Comparison of ENCODE assay signal across 9 cellular contexts in the genomic region with DNA sequence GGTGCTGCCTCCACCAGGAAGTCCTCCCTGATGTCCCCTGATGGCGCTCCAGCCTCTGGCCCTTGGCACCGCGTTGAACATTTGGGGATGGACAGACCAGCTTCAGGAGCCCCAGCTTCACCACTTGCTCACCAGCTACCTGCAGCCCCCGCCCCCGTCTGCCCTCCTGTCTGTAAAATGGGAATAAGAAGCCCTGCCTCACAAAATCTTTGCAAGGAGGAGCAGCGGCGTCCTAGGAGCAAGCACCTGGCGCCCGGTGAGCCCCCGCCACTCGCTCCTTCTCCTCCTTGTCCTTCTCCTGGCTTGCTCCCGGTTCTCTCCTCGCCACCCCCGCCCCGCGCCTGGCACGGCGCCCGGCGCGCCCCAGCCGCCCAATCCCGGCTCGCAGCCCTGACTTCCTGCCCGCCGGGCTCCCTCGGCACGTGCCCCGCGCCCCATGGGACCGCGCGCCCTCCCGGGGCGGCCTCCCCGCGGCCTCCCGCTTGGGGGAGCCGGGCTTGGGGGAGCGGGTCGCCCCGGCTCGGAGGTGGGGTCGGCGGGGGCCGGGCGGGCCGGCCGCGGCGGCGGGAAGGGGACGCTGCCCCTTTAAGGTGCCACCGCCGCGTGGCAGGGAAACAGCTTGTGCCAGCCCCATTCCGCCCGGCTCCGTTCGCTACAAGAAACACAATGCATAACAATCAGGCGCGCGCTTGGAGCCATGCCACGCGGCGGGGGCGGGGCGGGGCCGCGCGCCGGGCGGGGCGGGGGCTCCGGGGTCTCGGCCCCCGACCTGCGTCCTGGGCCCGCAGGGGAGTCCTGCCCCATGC. TPM values are rescaled to one million over a fixed set of nuclear protein-coding genes. Genes with fewer than 3 reads are reported as not detected.
A peak's percentile ranks its signal among the peaks of the same experiment; 100 is the strongest.
DNase-seq lines count a peak whose midpoint lies in the region; ATAC-seq and TF ChIP-seq lines count a peak whose summit lies in the region.
"Had no signal": no experiment of that assay in that cellular context is flagged by ENCODE, and none has a peak within 500 bp of the region (broad histone marks: within the 10 kb centered on the region; RNA-seq: fewer than 3 reads in every experiment).

No MANE protein-coding gene starts in this region.

- POLR2A ChIA-PET in HCT116 (lab: Charles Lee), result interaction anchor here (0.5 kb wide), 1 partner anchor 34 kb away, joined by 3 read pairs; no protein-coding TSS in a partner anchor

- H3K4me1 ChIP-seq in HCT116 (ENCODE audit: control insufficient read depth in 1 of 2, insufficient read depth in 2 of 2, low read length in 2 of 2) (peaks cover 16 to 21% of the 10 kb centered on the region in 2 experiments; a peak in 3 of 4 replicates), thoracic aorta (ENCODE audit: control insufficient read depth in 1 of 2, low read depth in 2 of 2) (peaks cover 0 to 19% of the 10 kb centered on the region in 2 donors)

- DNase-seq in AG09309 (ENCODE audit: low read depth) (no peak), HCT116 (ENCODE audit: low read depth, low spot score) (no peak), NCI-H748 treated with DMSO at 0.1 percent for 48 hours (lab: John Stamatoyannopoulos, UW) (peak; percentile 39), epithelial cell of esophagus (ENCODE audit: low read depth) (peak; percentile 74), naive B cell (peak; percentile 62), thoracic aorta (ENCODE audit: low spot score) (no peak), GM20000 (ENCODE audit: low spot score) (no peak)
- DNase-seq in activated CD8-positive, alpha-beta memory T cell treated with anti-CD3 and anti-CD28 coated beads, Interleukin-2, amount 50 U/mL, for 48 hours, result peak; percentile 74

- no peaks in the 10 kb centered on the region for H3K9me2 ChIP-seq in HCT116 (ENCODE audit: insufficient read depth)

- H3K27ac Mint-ChIP-seq in naive B cell, result peak overlapping the region in 4 of 6 donors; percentile 15 to 53 (median 34)

- H3K36me3 ChIP-seq in HCT116 (ENCODE audit: control insufficient read depth in 1 of 2, insufficient read depth in 2 of 2, low read length in 2 of 2) (no peaks in the 10 kb centered on the region), thoracic aorta (no peaks in the 10 kb centered on the region)

- H3K4me3 Mint-ChIP-seq in naive B cell, result peak overlapping the region; percentile 86 to 94 (median 89)

- H3K27ac ChIP-seq in HCT116 (ENCODE audit: low read depth, low read length), result peak overlapping the region; percentile 44; the same call in 1 of the 2 replicates
- no peak overlapping the region for H3K27ac ChIP-seq in thoracic aorta

- H3K27me3 Mint-ChIP-seq in naive B cell, result peaks cover 10 to 38% (median 26%) of the 10 kb centered on the region in 3 donors

- no peaks in the 10 kb centered on the region for H4K20me1 ChIP-seq in HCT116 (ENCODE audit: insufficient read depth)

- H3K27me3 ChIP-seq in HCT116 (ENCODE audit: insufficient read depth, low read length) (no peaks in the 10 kb centered on the region), thoracic aorta (replicated peaks; ENCODE audit: insufficient read depth) (no peaks in the 10 kb centered on the region)

- peak; percentile 66 for ATAC-seq in HCT116
- peak; percentile 62 to 67 for ATAC-seq in naive B cell (ENCODE audit: low read depth in 2 of 2)
- no peak for ATAC-seq in thoracic aorta (ENCODE audit: insufficient number of reproducible peaks, low FRiP score, low read depth)

- no peak for TF ChIP-seq RAD21 in HCT116 (IDR thresholded peaks at IDR 0.05; ENCODE audit: low read depth)

- BruUV-seq in HCT116 (replicated peaks; lab: Mats Ljungman, UMichigan), result no TSS peak

- CTCF ChIA-PET in HCT116 (lab: Charles Lee), result interaction anchor here (0.7 to 5.4 kb wide), 3 partner anchors 15 to 83 kb away, joined by 3 to 58 read pairs (median 3); a partner anchor contains a TSS

- H3K4me2 ChIP-seq in HCT116 (ENCODE audit: low read length), result peak overlapping the region; percentile 95

- RAD21 ChIA-PET in HCT116 (lab: Charles Lee; ENCODE audit: low non-redundant PET in 1 of 2, low total read pairs in 2 of 2, uncharacterized antibody in 2 of 2, unreplicated experiment in 2 of 2), result interaction anchor here in 1 of 2 experiments (1.2 kb wide), 1 partner anchor 17 kb away, joined by 4 read pairs; no protein-coding TSS in a partner anchor

- H3K4me3 ChIP-seq in AG09309 (ENCODE audit: control insufficient read depth, low read depth, low read length) (peak overlapping the region; percentile 52), HCT116 (replicated peaks in 1 of 2; ENCODE audit: low read depth in 1 of 2, low read length in 2 of 2) (peak overlapping the region; percentile 50 to 62), epithelial cell of esophagus (ENCODE audit: low read length) (peak overlapping the region; percentile 48), thoracic aorta (peak overlapping the region; percentile 72)

- no peak for TF ChIP-seq POLR2A in HCT116 (IDR thresholded peaks at IDR 0.05; ENCODE audit: borderline replicate concordance, extremely low read depth, insufficient read depth, insufficient read length)

- H3K4me1 Mint-ChIP-seq in naive B cell, result peaks cover 25 to 42% (median 36%) of the 10 kb centered on the region in 3 donors

- no peak overlapping the region for H2AFZ ChIP-seq in HCT116 (ENCODE audit: low read depth, low read length, poor library complexity, severe bottlenecking)

- intact Hi-C loops in HCT116 (cut with micrococcal nuclease), result no loop called here

- H3K9me3 Mint-ChIP-seq in naive B cell, result no peaks in the 10 kb centered on the region

- no peaks in the 10 kb centered on the region for H3K36me3 Mint-ChIP-seq in naive B cell

- TF ChIP-seq CTCF in AG09309 (IDR thresholded peaks at IDR 0.05; ENCODE audit: control insufficient read depth, insufficient read depth, low read depth, low read length, missing control alignments) (no peak), HCT116 (IDR thresholded peaks at IDR 0.05 in 2 of 3, conservative IDR thresholded peaks at IDR 0.05 in 1 of 3; ENCODE audit: borderline replicate concordance in 1 of 3, insufficient read depth in 1 of 3, low read depth in 2 of 3, low read length in 2 of 3) (no peak), epithelial cell of esophagus (IDR thresholded peaks at IDR 0.05; ENCODE audit: insufficient read depth, low read depth, low read length, missing control alignments) (no peak), thoracic aorta (IDR thresholded peaks at IDR 0.05) (no peak), GM20000 (IDR thresholded peaks at IDR 0.05; ENCODE audit: extremely low read depth, missing control alignments) (no peak)

- peak overlapping the region; percentile 70 for H3K9ac ChIP-seq in HCT116 (ENCODE audit: low read length)

- H3K9me3 ChIP-seq in HCT116 (ENCODE audit: control insufficient read depth in 1 of 2, insufficient read depth in 1 of 2, low read depth in 1 of 2, low read length in 2 of 2), result no peaks in the 10 kb centered on the region
- no peaks in the 10 kb centered on the region for H3K9me3 ChIP-seq in thoracic aorta

- no peaks in the 10 kb centered on the region for H3K79me2 ChIP-seq in HCT116 (ENCODE audit: insufficient read depth, low read length)

TF ChIP-seq in HCT116, 20 proteins besides CTCF, POLR2A, EP300 and RAD21 (continues in another document):
- TF ChIP-seq SIN3A (IDR thresholded peaks at IDR 0.05; ENCODE audit: low read depth) (no peak), SRF (IDR thresholded peaks at IDR 0.05; ENCODE audit: low read depth) (no peak), ZNF274 (IDR thresholded peaks at IDR 0.05; ENCODE audit: low read depth, low read length) (no peak), JUND (IDR thresholded peaks at IDR 0.05) (no peak)
- TF ChIP-seq, protein P1, sequence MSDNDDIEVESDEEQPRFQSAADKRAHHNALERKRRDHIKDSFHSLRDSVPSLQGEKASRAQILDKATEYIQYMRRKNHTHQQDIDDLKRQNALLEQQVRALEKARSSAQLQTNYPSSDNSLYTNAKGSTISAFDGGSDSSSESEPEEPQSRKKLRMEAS (IDR thresholded peaks at IDR 0.05), result peak; percentile 68
- TF ChIP-seq, protein P2, sequence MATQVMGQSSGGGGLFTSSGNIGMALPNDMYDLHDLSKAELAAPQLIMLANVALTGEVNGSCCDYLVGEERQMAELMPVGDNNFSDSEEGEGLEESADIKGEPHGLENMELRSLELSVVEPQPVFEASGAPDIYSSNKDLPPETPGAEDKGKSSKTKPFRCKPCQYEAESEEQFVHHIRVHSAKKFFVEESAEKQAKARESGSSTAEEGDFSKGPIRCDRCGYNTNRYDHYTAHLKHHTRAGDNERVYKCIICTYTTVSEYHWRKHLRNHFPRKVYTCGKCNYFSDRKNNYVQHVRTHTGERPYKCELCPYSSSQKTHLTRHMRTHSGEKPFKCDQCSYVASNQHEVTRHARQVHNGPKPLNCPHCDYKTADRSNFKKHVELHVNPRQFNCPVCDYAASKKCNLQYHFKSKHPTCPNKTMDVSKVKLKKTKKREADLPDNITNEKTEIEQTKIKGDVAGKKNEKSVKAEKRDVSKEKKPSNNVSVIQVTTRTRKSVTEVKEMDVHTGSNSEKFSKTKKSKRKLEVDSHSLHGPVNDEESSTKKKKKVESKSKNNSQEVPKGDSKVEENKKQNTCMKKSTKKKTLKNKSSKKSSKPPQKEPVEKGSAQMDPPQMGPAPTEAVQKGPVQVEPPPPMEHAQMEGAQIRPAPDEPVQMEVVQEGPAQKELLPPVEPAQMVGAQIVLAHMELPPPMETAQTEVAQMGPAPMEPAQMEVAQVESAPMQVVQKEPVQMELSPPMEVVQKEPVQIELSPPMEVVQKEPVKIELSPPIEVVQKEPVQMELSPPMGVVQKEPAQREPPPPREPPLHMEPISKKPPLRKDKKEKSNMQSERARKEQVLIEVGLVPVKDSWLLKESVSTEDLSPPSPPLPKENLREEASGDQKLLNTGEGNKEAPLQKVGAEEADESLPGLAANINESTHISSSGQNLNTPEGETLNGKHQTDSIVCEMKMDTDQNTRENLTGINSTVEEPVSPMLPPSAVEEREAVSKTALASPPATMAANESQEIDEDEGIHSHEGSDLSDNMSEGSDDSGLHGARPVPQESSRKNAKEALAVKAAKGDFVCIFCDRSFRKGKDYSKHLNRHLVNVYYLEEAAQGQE (IDR thresholded peaks at IDR 0.05; ENCODE audit: low read depth), result no peak

RNA-seq across cellular contexts. Expression of a gene that starts 9.1 kb away (rescaled TPM):
- 0.49 TPM for total RNA-seq in HCT116 (2021; ENCODE audit: unreplicated experiment)
- polyA plus RNA-seq in HCT116 (2012), result 0.40 and 0.56 TPM in 2 replicates
- under 1 TPM in 1 of 6 donors, not detected in 5; 0.12 TPM for polyA plus RNA-seq in naive B cell (ENCODE audit: low read depth in 6 of 6)
- 1 to 10 TPM in 1 of 2 donors, under 1 TPM in 1; 0.27 to 2.1 TPM for total RNA-seq in thoracic aorta

RNA-seq across cellular contexts. Expression of a gene that starts 9.9 kb away (rescaled TPM):
- total RNA-seq in HCT116 (2021; ENCODE audit: unreplicated experiment) (not detected), thoracic aorta (not detected)
- 0.03 and 0.05 TPM in 2 replicates for polyA plus RNA-seq in HCT116 (2012)
- polyA plus RNA-seq in naive B cell (ENCODE audit: low read depth in 6 of 6), result under 1 TPM in 1 of 6 donors, not detected in 5; 0.09 TPM
- total RNA-seq: subcutaneous adipose tissue had no signal

RNA-seq across cellular contexts. Expression of a gene that starts 19.3 kb away (rescaled TPM):
- total RNA-seq in HCT116 (2021; ENCODE audit: unreplicated experiment), result 73.9 TPM
- 66.5 and 74.4 TPM in 2 replicates for polyA plus RNA-seq in HCT116 (2012)
- 10 to 100 TPM; 30.7 to 53.7 (median 42.0) TPM for polyA plus RNA-seq in naive B cell (ENCODE audit: low read depth in 6 of 6)
- total RNA-seq in thoracic aorta, result 10 to 100 TPM; 52.5 to 67.7 TPM

RNA-seq across cellular contexts. Expression of a gene that starts 47.5 kb away (rescaled TPM):
- 1.5 TPM for total RNA-seq in HCT116 (2021; ENCODE audit: unreplicated experiment)
- 0.77 and 1.0 TPM in 2 replicates for polyA plus RNA-seq in HCT116 (2012)
- under 1 TPM in 3 of 6 donors, not detected in 3; 0.12 to 0.25 (median 0.24) TPM for polyA plus RNA-seq in naive B cell (ENCODE audit: low read depth in 6 of 6)
- 10 to 100 TPM in 1 of 2 donors, 1 to 10 TPM in 1; 6.4 to 16.9 TPM for total RNA-seq in thoracic aorta

RNA-seq across cellular contexts. Expression of a gene that starts 50.6 kb away (rescaled TPM):
- total RNA-seq in HCT116 (2021; ENCODE audit: unreplicated experiment) (not detected), thoracic aorta (10 to 100 TPM in 1 of 2 donors, 1 to 10 TPM in 1; 3.1 to 22.9 TPM)
- 0.09 and 0.10 TPM in 2 replicates for polyA plus RNA-seq in HCT116 (2012)
- not detected for polyA plus RNA-seq in naive B cell (ENCODE audit: low read depth in 6 of 6)

Comparison
In these comparisons a context has a peak if more than half of its experiments do, and no peak if none do; other contexts are left out.
1. DNase-seq: peak in NCI-H748 treated with DMSO at 0.1 percent for 48 hours (single experiment), activated CD8-positive, alpha-beta memory T cell treated with anti-CD3 and anti-CD28 coated beads, Interleukin-2, amount 50 U/mL, for 48 hours (single experiment), epithelial cell of esophagus (single experiment) and naive B cell (single experiment); none in AG09309 (single experiment), HCT116 (single experiment), thoracic aorta (single experiment) and GM20000 (single experiment).
2. Peak in every context shown above with its lines, with median percentiles within 50 percentile points of each other: H3K4me3 ChIP-seq.